In the genomic region with DNA sequence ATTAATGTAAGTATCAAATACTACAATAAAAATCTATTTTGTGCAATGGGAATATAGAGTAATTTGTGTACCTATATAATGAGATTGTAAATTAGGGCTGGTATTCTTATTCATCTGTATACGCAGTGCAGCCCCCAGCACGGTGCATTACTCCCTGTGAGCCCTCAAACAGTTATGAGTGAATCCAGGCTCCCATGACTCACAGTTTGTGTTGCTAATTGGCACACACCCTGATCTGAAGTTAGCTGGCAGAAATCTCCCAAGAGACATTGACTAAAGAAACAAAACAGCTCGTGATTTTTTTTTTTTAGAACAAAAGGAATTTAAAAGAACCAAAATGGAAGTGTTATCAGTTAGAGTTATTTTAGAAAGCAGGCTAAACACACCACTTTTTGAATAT, we compare ENCODE assay signal across 11 cellular contexts. TPM values are rescaled to one million over a fixed set of nuclear protein-coding genes. Genes with fewer than 3 reads are reported as not detected.
DNase-seq lines count a peak whose midpoint lies in the region; TF ChIP-seq lines count a peak whose summit lies in the region.
"Had no signal": no experiment of that assay in that cellular context is flagged by ENCODE, and none has a peak within 500 bp of the region (broad histone marks: within the 10 kb centered on the region; RNA-seq: fewer than 3 reads in every experiment).

No MANE protein-coding gene starts in this region.

- H3K79me2 ChIP-seq in osteoblast (ENCODE audit: insufficient read depth, low read length): no peaks in the 10 kb centered on the region

- H3K27me3 ChIP-seq in BE2C (no peaks in the 10 kb centered on the region), SJSA1 (replicated peaks) (no peaks in the 10 kb centered on the region), osteoblast (ENCODE audit: insufficient read depth, low read length) (no peaks in the 10 kb centered on the region)

- H3K9me3 ChIP-seq in BE2C (no peaks in the 10 kb centered on the region; the same call in 1 of the 2 replicates), SJSA1 (replicated peaks) (peaks cover 2% of the 10 kb centered on the region; the same call in 1 of the 2 replicates), osteoblast (ENCODE audit: low read depth, low read length) (no peaks in the 10 kb centered on the region)

- H3K4me3 ChIP-seq in BE2C (ENCODE audit: low read depth, low read length): no peak overlapping the region
- no peak overlapping the region for H3K4me3 ChIP-seq in SJSA1
- peak overlapping the region; percentile 32 for H3K4me3 ChIP-seq in fibroblast of pulmonary artery (replicated peaks; ENCODE audit: low read depth, low read length)
- H3K4me3 ChIP-seq in osteoblast (ENCODE audit: insufficient read depth, low read length): peak overlapping the region; percentile 35
- H3K4me3 ChIP-seq: PC-9 had no signal

- TF ChIP-seq CTCF in BE2C (IDR thresholded peaks at IDR 0.05; ENCODE audit: low read depth, low read length) (no peak), fibroblast of pulmonary artery (IDR thresholded peaks at IDR 0.05; ENCODE audit: low read length, missing control alignments) (no peak), osteoblast (IDR thresholded peaks at IDR 0.05; ENCODE audit: extremely low read depth, low read depth, low read length) (no peak)

- peak overlapping the region; percentile 37; the same call in 1 of the 2 replicates for H3K27ac ChIP-seq in SJSA1
- peak overlapping the region; percentile 83 for H3K27ac ChIP-seq in osteoblast (ENCODE audit: low read depth, low read length)
- H3K27ac ChIP-seq: PC-9 had no signal

- peaks cover 8% of the 10 kb centered on the region for H3K36me3 ChIP-seq in BE2C
- H3K36me3 ChIP-seq in SJSA1: peaks cover 43% of the 10 kb centered on the region
- peaks cover 15% of the 10 kb centered on the region for H3K36me3 ChIP-seq in osteoblast (ENCODE audit: insufficient read depth, low read length)

- H3K4me1 ChIP-seq in BE2C (peaks cover 8% of the 10 kb centered on the region), SJSA1 (replicated peaks) (peaks cover 18% of the 10 kb centered on the region), osteoblast (ENCODE audit: insufficient read depth, low read length) (peaks cover 26% of the 10 kb centered on the region)

- peaks cover 3% of the 10 kb centered on the region for H4K20me1 ChIP-seq in osteoblast (ENCODE audit: insufficient read depth, low read length)

- peak overlapping the region; percentile 70 for H3K4me2 ChIP-seq in osteoblast (ENCODE audit: insufficient read depth, low read length)
- H3K4me2 ChIP-seq: PC-9 had no signal

- DNase-seq in BE2C: peak; percentile 65
- DNase-seq in SJSA1 (ENCODE audit: low read depth in 1 of 2, low spot score in 2 of 2): peak in 1 of 2 experiments; percentile 30
- peak; percentile 96 for DNase-seq in fibroblast of pulmonary artery (ENCODE audit: low read depth)
- peak; percentile 88 for DNase-seq in osteoblast (ENCODE audit: insufficient read length, low spot score, missing footprints)
- DNase-seq in ureter (ENCODE audit: low spot score): no peak
- no peak for DNase-seq in islet precursor cell
- no peak for DNase-seq in activated gamma-delta T cell treated with Interleukin-2 at 50 U/mL for 16 hours
- no peak for DNase-seq in epidermal melanocyte (ENCODE audit: insufficient read length, low spot score)
- DNase-seq: DMS153; PC-9; stimulated activated CD4-positive, alpha-beta T cell treated with anti-CD3 and anti-CD28 coated beads, Interleukin-4, amount 100 ng/mL, for 1 hour had no signal

- H2AFZ ChIP-seq in osteoblast (ENCODE audit: low read length): no peak overlapping the region
- H2AFZ ChIP-seq: PC-9 had no signal

RNA-seq across cellular contexts. Expression of gene GK5, which starts 15.7 kb away (rescaled TPM):
- polyA plus RNA-seq in BE2C (2012; ENCODE audit: insufficient read depth, insufficient read length, low read depth): 2.0 TPM
- 7.6 and 16.9 TPM in 2 replicates for total RNA-seq in SJSA1 (2014; rRNA removed; shearing (Covaris generic))
- total RNA-seq in osteoblast (31.5 and 32.2 TPM in 2 replicates), ureter (30.9 TPM)

Comparison
In these comparisons a context has a peak if more than half of its experiments do, and no peak if none do; other contexts are left out.
1. DNase-seq: peak in BE2C (single experiment), fibroblast of pulmonary artery (single experiment) and osteoblast (single experiment); none in ureter (single experiment), islet precursor cell (single experiment), activated gamma-delta T cell treated with Interleukin-2 at 50 U/mL for 16 hours (single experiment) and epidermal melanocyte (single experiment).
2. H3K4me3 ChIP-seq: peak in fibroblast of pulmonary artery (single experiment) and osteoblast (single experiment); none in BE2C (single experiment) and SJSA1 (single experiment).